21 cellular contexts compared by ENCODE assay signal in genomic region chr5:96481396-96481795, GRCh38. TPM values are rescaled to one million over a fixed set of nuclear protein-coding genes. Genes with fewer than 3 reads are reported as not detected.
DNase-seq lines count a peak whose midpoint lies in the region; ATAC-seq, FAIRE-seq and TF ChIP-seq lines count a peak whose summit lies in the region.
"Had no signal": no experiment of that assay in that cellular context is flagged by ENCODE, and none has a peak within 500 bp of the region (broad histone marks: within the 10 kb centered on the region; RNA-seq: fewer than 3 reads in every experiment).

No MANE protein-coding gene starts in this region.

- CTCF ChIA-PET in AG04449 (lab: Yijun Ruan, JAX) = no interaction called here

- FAIRE-seq in endometrium (lab: Jason Lieb, UNC) = peak; percentile 21
- FAIRE-seq: GM12892, GM19239, H1, HepG2, HTR-8/SVneo had no signal

- DNase-seq in AG04449 (ENCODE audit: low read depth, low spot score) (peak; percentile 10), GM03348 (ENCODE audit: low spot score) (peak; percentile 31), fibroblast of villous mesenchyme (ENCODE audit: low read depth) (peak; percentile 46), coronary artery (ENCODE audit: low spot score) (no peak), caudate nucleus (lab: John Stamatoyannopoulos, UW) (no peak), OCI-M2 (lab: John Stamatoyannopoulos, UW; ENCODE audit: unreplicated experiment) (no peak)
- DNase-seq: 8988T, ACHN, Calu3, DMS 273 treated with DMSO at 0.1 percent for 48 hours, HFFc6 had no signal

- H3K27ac ChIP-seq in coronary artery = no peak overlapping the region
- H3K27ac ChIP-seq in caudate nucleus (ENCODE audit: low read depth, low read length) = no peak overlapping the region
- H3K27ac ChIP-seq: BLaER1 had no signal

- POLR2A ChIA-PET in AG04449 (lab: Yijun Ruan, JAX) = no interaction called here

- ATAC-seq in HG03520 (IDR thresholded peaks at IDR 0.05; ENCODE audit: unreplicated experiment) = no peak
- ATAC-seq: HepG2 had no signal

- TF ChIP-seq CTCF in AG04449 (IDR thresholded peaks at IDR 0.05; ENCODE audit: insufficient read depth, low read length, missing control alignments) (no peak), fibroblast of villous mesenchyme (IDR thresholded peaks at IDR 0.05; ENCODE audit: insufficient read depth, low read depth, low read length) (no peak), coronary artery (IDR thresholded peaks at IDR 0.05) (no peak)

- H3K4me3 ChIP-seq in AG04449 (ENCODE audit: low read depth, low read length) (no peak overlapping the region), fibroblast of villous mesenchyme (ENCODE audit: low read depth, low read length) (no peak overlapping the region), coronary artery (no peak overlapping the region)
- H3K4me3 ChIP-seq: BLaER1, HAP-1 had no signal

RNA-seq across cellular contexts. Expression of gene PCSK1, which starts 48.3 kb away (rescaled TPM):
- under 0.01 TPM in 1 of 2 replicates, not detected in the other for total RNA-seq in fibroblast of villous mesenchyme
- total RNA-seq: Calu3, G401, HepG2, HFFc6 had no signal

Comparison
In these comparisons a context has a peak if more than half of its experiments do, and no peak if none do; other contexts are left out.
1. DNase-seq: peak in AG04449 (single experiment), GM03348 (single experiment) and fibroblast of villous mesenchyme (single experiment); none in coronary artery (single experiment), caudate nucleus (0 of 61) and OCI-M2 (single experiment).